ENCODE assay signal across 15 cellular contexts in genomic region chr9:15180124-15180523, GRCh38.
"Had no signal": no experiment of that assay in that cellular context is flagged by ENCODE, and none has a peak within 500 bp of the region (broad histone marks: within the 10 kb centered on the region; RNA-seq: fewer than 3 reads in every experiment).

No MANE protein-coding gene starts in this region.

- H3K4me1 ChIP-seq: tibial nerve had no signal

- H3K27me3 ChIP-seq: tibial nerve had no signal

- H3K36me3 ChIP-seq: WERI-Rb-1 had no signal

- H3K9me3 ChIP-seq: tibial nerve had no signal

- H3K4me1 Mint-ChIP-seq: stimulated activated effector memory CD8-positive, alpha-beta T cell treated with anti-CD3 and anti-CD28 coated beads, Interleukin-12 subunit alpha, Interleukin-12 subunit beta, amount 100 ng/mL, for 72 hours had no signal

- H3K27ac Mint-ChIP-seq: activated T-helper 1 cell treated with anti-CD3 and anti-CD28 coated beads, Interleukin-12 subunit alpha, Interleukin-12 subunit beta, Interleukin-2, Interleukin-4 antibody, amounts not matched to agents 30 ng/mL and 10 ng/mL and 1 ng/mL, durations not matched to agents 14 hours and 24 hours and 36 hours; dendritic cell treated with granulocyte-macrophage colony-stimulating factor and Interleukin-4, amounts not matched to agents 40 ng/mL and 50 ng/mL, for 4 days; immature natural killer cell; stimulated activated effector memory CD8-positive, alpha-beta T cell treated with anti-CD3 and anti-CD28 coated beads, Interleukin-12 subunit alpha, Interleukin-12 subunit beta, amount 100 ng/mL, for 72 hours; T-helper 17 cell had no signal

- H3K27ac ChIP-seq: tibial nerve had no signal

- H3K4me3 ChIP-seq: tibial nerve had no signal

- DNase-seq: activated CD8-positive, alpha-beta memory T cell treated with anti-CD3 and anti-CD28 coated beads, Interleukin-2, amount 50 U/mL, for 48 hours; effector memory CD4-positive, alpha-beta T cell; foreskin fibroblast; immature natural killer cell; stimulated activated CD4-positive, alpha-beta T cell treated with anti-CD3 and anti-CD28 coated beads, Interleukin-12 subunit alpha, Interleukin-12 subunit beta, amount 100 ng/mL, for 4 hours; stimulated activated CD4-positive, alpha-beta T cell treated with anti-CD3 and anti-CD28 coated beads, Interleukin-2, amount 100 ng/mL, for 24 hours; T-helper 17 cell; WERI-Rb-1 had no signal

- FAIRE-seq: astrocyte, bronchial epithelial cell had no signal

- H3K27me3 Mint-ChIP-seq: dendritic cell treated with granulocyte-macrophage colony-stimulating factor and Interleukin-4, amounts not matched to agents 40 ng/mL and 50 ng/mL, for 4 days; natural killer cell treated with Interleukin-12 subunit alpha and Interleukin-12 subunit beta and Interleukin-15 and Interleukin-18, amount 100 ng/mL, for 72 hours; T-helper 17 cell had no signal

- H3K4me3 Mint-ChIP-seq: activated T-helper 1 cell treated with anti-CD3 and anti-CD28 coated beads, Interleukin-12 subunit alpha, Interleukin-12 subunit beta, Interleukin-2, Interleukin-4 antibody, amounts not matched to agents 30 ng/mL and 10 ng/mL and 1 ng/mL, durations not matched to agents 14 hours and 24 hours and 36 hours; dendritic cell treated with granulocyte-macrophage colony-stimulating factor and Interleukin-4, amounts not matched to agents 40 ng/mL and 50 ng/mL, for 4 days; immature natural killer cell; natural killer cell treated with Interleukin-12 subunit alpha and Interleukin-12 subunit beta and Interleukin-15 and Interleukin-18, amount 100 ng/mL, for 72 hours; stimulated activated effector memory CD8-positive, alpha-beta T cell treated with anti-CD3 and anti-CD28 coated beads, Interleukin-12 subunit alpha, Interleukin-12 subunit beta, amount 100 ng/mL, for 72 hours; T-helper 17 cell had no signal

- ATAC-seq: natural killer cell treated with Interleukin-12 subunit alpha and Interleukin-12 subunit beta and Interleukin-15 and Interleukin-18, amount 100 ng/mL, for 72 hours; stimulated activated effector memory CD8-positive, alpha-beta T cell treated with anti-CD3 and anti-CD28 coated beads, Interleukin-12 subunit alpha, Interleukin-12 subunit beta, amount 100 ng/mL, for 72 hours; T-helper 17 cell had no signal

- H3K9me3 Mint-ChIP-seq: activated T-helper 1 cell treated with anti-CD3 and anti-CD28 coated beads, Interleukin-12 subunit alpha, Interleukin-12 subunit beta, Interleukin-2, Interleukin-4 antibody, amounts not matched to agents 30 ng/mL and 10 ng/mL and 1 ng/mL, durations not matched to agents 14 hours and 24 hours and 36 hours; dendritic cell treated with granulocyte-macrophage colony-stimulating factor and Interleukin-4, amounts not matched to agents 40 ng/mL and 50 ng/mL, for 4 days; immature natural killer cell; natural killer cell treated with Interleukin-12 subunit alpha and Interleukin-12 subunit beta and Interleukin-15 and Interleukin-18, amount 100 ng/mL, for 72 hours; stimulated activated effector memory CD8-positive, alpha-beta T cell treated with anti-CD3 and anti-CD28 coated beads, Interleukin-12 subunit alpha, Interleukin-12 subunit beta, amount 100 ng/mL, for 72 hours had no signal
